In genomic region chr6:129598244-129599187, GRCh38 we compare ENCODE assay signal across 9 cellular contexts.
DNase-seq lines count a peak whose midpoint lies in the region; ATAC-seq, FAIRE-seq and TF ChIP-seq lines count a peak whose summit lies in the region.
"Had no signal": no experiment of that assay in that cellular context is flagged by ENCODE, and none has a peak within 500 bp of the region (broad histone marks: within the 10 kb centered on the region; RNA-seq: fewer than 3 reads in every experiment).

No MANE protein-coding gene starts in this region.

- H3K36me3 ChIP-seq in Peyer's patch (no peaks in the 10 kb centered on the region), lower lobe of right lung (peaks cover 27% of the 10 kb centered on the region), vagina (no peaks in the 10 kb centered on the region)

- intact Hi-C loops in lower lobe of right lung (cut with DNase I) = loop anchor here (5.0 kb wide), 1 partner anchor 134 kb away; no protein-coding TSS in a partner anchor
- intact Hi-C loops in vagina (cut with DNase I) = loop anchor here (10.0 kb wide), 2 partner anchors 336 to 426 kb away; no protein-coding TSS in a partner anchor

- peak; percentile 73 for FAIRE-seq in H54 (lab: Jason Lieb, UNC)

- DNase-seq in NCI-H2081 (lab: John Stamatoyannopoulos, UW) (peak; percentile 24 to 70), NCI-H2081 treated with DMSO at 0.1 percent for 48 hours (lab: John Stamatoyannopoulos, UW) (no peak), H54 (ENCODE audit: insufficient read length, low spot score) (peak; percentile 12), LNCaP clone FGC (ENCODE audit: low read depth) (peak; percentile 44), Peyer's patch (no peak), dedifferentiated amniotic fluid mesenchymal stem cell (ENCODE audit: extremely low spot score) (peak; percentile 65), lower lobe of right lung (no peak), vagina (ENCODE audit: extremely low spot score in 2 of 2) (no peak)

- no peak for TF ChIP-seq POLR2A in H54 (IDR thresholded peaks at IDR 0.05; ENCODE audit: low read depth, low read length)
- no peak for TF ChIP-seq POLR2A in Peyer's patch (IDR thresholded peaks at IDR 0.05)
- TF ChIP-seq POLR2A in vagina (IDR thresholded peaks at IDR 0.05) = no peak

- no peaks in the 10 kb centered on the region for H3K4me1 ChIP-seq in Peyer's patch
- no peaks in the 10 kb centered on the region for H3K4me1 ChIP-seq in lower lobe of right lung
- H3K4me1 ChIP-seq in vagina = no peaks in the 10 kb centered on the region

- peak; percentile 83 for TF ChIP-seq CTCF in LNCaP clone FGC (IDR thresholded peaks at IDR 0.05; ENCODE audit: control insufficient read depth, extremely low read depth, insufficient read depth)
- TF ChIP-seq CTCF in Peyer's patch (IDR thresholded peaks at IDR 0.05) = peak; percentile 55 to 97 (median 91)
- peak; percentile 83 for TF ChIP-seq CTCF in lower lobe of right lung (IDR thresholded peaks at IDR 0.05)
- TF ChIP-seq CTCF in vagina (IDR thresholded peaks at IDR 0.05) = peak; percentile 73 to 86 (median 85)

- H3K4me3 ChIP-seq in LNCaP clone FGC (ENCODE audit: low read depth, low read length) = no peak overlapping the region
- H3K4me3 ChIP-seq in Peyer's patch = no peak overlapping the region
- H3K4me3 ChIP-seq in lower lobe of right lung = no peak overlapping the region
- H3K4me3 ChIP-seq in vagina = no peak overlapping the region
- H3K4me3 ChIP-seq: BLaER1 treated with 17β-estradiol and CSF1 and Interleukin-3, amounts not matched to agents 10 nM and 100 nM had no signal

- H3K9me3 ChIP-seq in Peyer's patch = no peaks in the 10 kb centered on the region
- H3K9me3 ChIP-seq in lower lobe of right lung = no peaks in the 10 kb centered on the region
- no peaks in the 10 kb centered on the region for H3K9me3 ChIP-seq in vagina
- H3K9me3 ChIP-seq: BLaER1 treated with 17β-estradiol and CSF1 and Interleukin-3, amounts not matched to agents 10 nM and 100 nM had no signal

- no peak overlapping the region for H3K27ac ChIP-seq in Peyer's patch
- no peak overlapping the region for H3K27ac ChIP-seq in lower lobe of right lung
- no peak overlapping the region for H3K27ac ChIP-seq in vagina
- H3K27ac ChIP-seq: BLaER1 treated with 17β-estradiol and CSF1 and Interleukin-3, amounts not matched to agents 10 nM and 100 nM had no signal

- peak; percentile 68 to 78 for ATAC-seq in lower lobe of right lung

- H3K27me3 ChIP-seq in Peyer's patch (no peaks in the 10 kb centered on the region), lower lobe of right lung (ENCODE audit: low read depth) (no peaks in the 10 kb centered on the region), vagina (no peaks in the 10 kb centered on the region)
- H3K27me3 ChIP-seq: BLaER1 treated with 17β-estradiol and CSF1 and Interleukin-3, amounts not matched to agents 10 nM and 100 nM had no signal

Comparison
In these comparisons a context has a peak if more than half of its experiments do, and no peak if none do; other contexts are left out.
1. DNase-seq: peak in NCI-H2081 (2 of 2), H54 (single experiment), LNCaP clone FGC (single experiment) and dedifferentiated amniotic fluid mesenchymal stem cell (single experiment); none in NCI-H2081 treated with DMSO at 0.1 percent for 48 hours (single experiment), Peyer's patch (0 of 3), lower lobe of right lung (single experiment) and vagina (0 of 2).
2. Peak in every context shown above with its lines, with median percentiles within 50 percentile points of each other: CTCF ChIP-seq.